1 cellular context compared by ENCODE assay signal in genomic region chr5:146218163-146218562, GRCh38.
TF ChIP-seq lines count a peak whose summit lies in the region.

No MANE protein-coding gene starts in this region.

TF ChIP-seq in K562, 482 proteins besides CTCF, POLR2A, EP300 and RAD21 (continued from another document):
- no peak for TF ChIP-seq TGIF2 (CRISPR knock-in tag; IDR thresholded peaks at IDR 0.05)
- TF ChIP-seq ARID1B (IDR thresholded peaks at IDR 0.05) = peak; percentile 37; the same call in 1 of the 2 replicates
- TF ChIP-seq SIN3A (IDR thresholded peaks at IDR 0.05; ENCODE audit: borderline replicate concordance in 2 of 2, control insufficient read depth in 1 of 2, low read depth in 2 of 2, low read length in 2 of 2) = no peak
- TF ChIP-seq CBFA2T3 (IDR thresholded peaks at IDR 0.05) = 0 out of 2 replicates have a peak, but pooled peaks have one; percentile 18
- no peak for TF ChIP-seq ZNF609 (CRISPR knock-in tag; IDR thresholded peaks at IDR 0.05; ENCODE audit: borderline replicate concordance)
- peak; percentile 25; the same call in 1 of the 2 replicates for TF ChIP-seq HMBOX1 (IDR thresholded peaks at IDR 0.05)
